8 cellular contexts compared by ENCODE assay signal in genomic region chr18:32091724-32092421, GRCh38. TPM values are rescaled to one million over a fixed set of nuclear protein-coding genes. Genes with fewer than 3 reads are reported as not detected.
DNase-seq lines count a peak whose midpoint lies in the region; ATAC-seq and TF ChIP-seq lines count a peak whose summit lies in the region.

Gene RNF138 (plus strand): TSS chr18:32091874. CDS start chr18:32092777, 903 bp downstream.

- H3K4me3 Mint-ChIP-seq in activated CD4-positive, alpha-beta T cell treated with anti-CD3 and anti-CD28 coated beads for 36 hours = peak within 1 kb of the TSS; percentile 93

- H3K4me1 Mint-ChIP-seq in activated CD4-positive, alpha-beta T cell treated with anti-CD3 and anti-CD28 coated beads for 36 hours = peaks cover 41% of the 10 kb centered on the region

- peaks cover 37% of the 10 kb centered on the region for H3K36me3 Mint-ChIP-seq in activated CD4-positive, alpha-beta T cell treated with anti-CD3 and anti-CD28 coated beads for 36 hours (ENCODE audit: low read depth)

- peak within 1 kb of the TSS; percentile 97 for H3K27ac Mint-ChIP-seq in activated CD4-positive, alpha-beta T cell treated with anti-CD3 and anti-CD28 coated beads for 36 hours

- intact Hi-C loops in activated CD4-positive, alpha-beta T cell treated with anti-CD3 and anti-CD28 coated beads for 36 hours (cut with DNase I, micrococcal nuclease) = loop anchor here (1.0 to 10.0 kb wide), 7 partner anchors 40 to 440 kb away; partner anchors contain the start of genes RNF125 (in 2 of the 2) and TRAPPC8 (in 2 of the 2)

- no peaks in the 10 kb centered on the region for H3K27me3 Mint-ChIP-seq in activated CD4-positive, alpha-beta T cell treated with anti-CD3 and anti-CD28 coated beads for 36 hours

- DNase-seq in AML-193 (lab: John Stamatoyannopoulos, UW) = peak; percentile 59 to 69
- peak; percentile 71 for DNase-seq in GM19238 (ENCODE audit: insufficient read length, low spot score)
- peak; percentile 92 for DNase-seq in NCI-H510A treated with DMSO at 0.1 percent for 48 hours (lab: John Stamatoyannopoulos, UW)
- peak; percentile 94 for DNase-seq in activated CD4-positive, alpha-beta T cell treated with anti-CD3 and anti-CD28 coated beads for 36 hours
- peak; percentile 87 for DNase-seq in choroid plexus epithelial cell (ENCODE audit: low read depth)
- peak; percentile 73 to 78 for DNase-seq in stimulated activated CD4-positive, alpha-beta T cell treated with anti-CD3 and anti-CD28 coated beads, Interleukin-1b, Interleukin-23, amount 100 ng/mL, for 4 hours (ENCODE audit: low read depth in 2 of 2)

- peak within 1 kb of the TSS; percentile 95 for H3K4me3 ChIP-seq in choroid plexus epithelial cell (ENCODE audit: low read depth, low read length)

- CTCF ChIA-PET in activated CD4-positive, alpha-beta T cell treated with anti-CD3 and anti-CD28 coated beads for 36 hours (lab: Charles Lee) = interaction anchor here (0.8 to 1.4 kb wide), 3 partner anchors 66 to 150 kb away, joined by 3 to 9 read pairs (median 3); partner anchors contain the start of gene RNF125

- POLR2A ChIA-PET in activated CD4-positive, alpha-beta T cell treated with anti-CD3 and anti-CD28 coated beads for 36 hours (lab: Charles Lee) = interaction anchor here (0.5 to 2.9 kb wide), 5 partner anchors 14 to 149 kb away, joined by 4 to 17 read pairs (median 4); partner anchors contain the start of genes RNF125 and TRAPPC8

- H3K27ac ChIP-seq in layer of hippocampus (ENCODE audit: low read depth, low read length) = peak within 1 kb of the TSS; percentile 98

- no peaks in the 10 kb centered on the region for H3K9me3 Mint-ChIP-seq in activated CD4-positive, alpha-beta T cell treated with anti-CD3 and anti-CD28 coated beads for 36 hours (ENCODE audit: low read depth)

- no peaks in the 10 kb centered on the region for H3K27me3 ChIP-seq in layer of hippocampus (ENCODE audit: control insufficient read depth, insufficient read depth, low read length)

- TF ChIP-seq CTCF in choroid plexus epithelial cell (conservative IDR thresholded peaks at IDR 0.05; ENCODE audit: low read depth, low read length) = no peak

- ATAC-seq in HG03439 (IDR thresholded peaks at IDR 0.05; ENCODE audit: unreplicated experiment) = peak; percentile 61
- ATAC-seq in activated CD4-positive, alpha-beta T cell treated with anti-CD3 and anti-CD28 coated beads for 36 hours = peak; percentile 56

RNA-seq across cellular contexts. Expression of gene RNF138, which starts in this region (rescaled TPM):
- 10 to 100 TPM; 84.4 to 85.1 TPM for total RNA-seq in activated CD4-positive, alpha-beta T cell treated with anti-CD3 and anti-CD28 coated beads for 36 hours

Comparison
In these comparisons a context has a peak if more than half of its experiments do, and no peak if none do; other contexts are left out.
1. Peak in every context shown above with its lines: DNase-seq, ATAC-seq, H3K4me3 ChIP-seq and H3K27ac ChIP-seq.